Comparison of ENCODE assay signal across 11 cellular contexts in the genomic region with DNA sequence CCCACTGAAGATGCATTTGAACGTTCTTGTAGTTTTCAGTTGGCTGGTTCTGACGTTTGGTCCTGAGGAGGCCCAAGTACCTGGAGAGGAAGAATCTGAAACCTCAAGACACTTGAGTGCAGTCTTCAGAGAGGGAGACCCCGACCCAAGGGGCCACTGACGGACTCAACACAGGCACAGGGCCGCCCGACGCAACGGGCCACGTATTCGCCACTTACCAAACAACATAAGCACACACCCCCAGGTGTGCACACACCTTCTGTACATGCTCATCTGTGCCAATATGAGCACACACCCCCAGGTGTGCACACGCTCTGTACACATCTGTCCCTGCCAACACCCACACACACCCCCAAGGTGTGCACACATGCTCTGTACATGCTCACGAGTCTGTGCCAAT.
"Had no signal": no experiment of that assay in that cellular context is flagged by ENCODE, and none has a peak within 500 bp of the region (broad histone marks: within the 10 kb centered on the region; RNA-seq: fewer than 3 reads in every experiment).

No MANE protein-coding gene starts in this region.

- H2AFZ ChIP-seq: hepatocyte had no signal

- H3K4me2 ChIP-seq: hepatocyte had no signal

- H3K4me3 ChIP-seq: breast epithelium, gastroesophageal sphincter, hepatocyte had no signal

- ATAC-seq: gastroesophageal sphincter; naive thymus-derived CD8-positive, alpha-beta T cell had no signal

- H3K27ac ChIP-seq: hepatocyte had no signal

- DNase-seq: activated CD4-positive, alpha-beta memory T cell treated with anti-CD3 and anti-CD28 coated beads for 36 hours; activated CD4-positive, alpha-beta T cell treated with anti-CD3 and anti-CD28 coated beads for 1 hour; activated gamma-delta T cell; activated naive CD8-positive, alpha-beta T cell treated with anti-CD3 and anti-CD28 coated beads for 36 hours; activated T-cell treated with anti-CD3 and anti-CD28 coated beads, Interleukin-2, amount 50 U/mL, for 48 hours; naive thymus-derived CD8-positive, alpha-beta T cell; stimulated activated CD4-positive, alpha-beta T cell treated with anti-CD3 and anti-CD28 coated beads, Interleukin-15, amount 100 ng/mL, for 24 hours; stimulated activated CD4-positive, alpha-beta T cell treated with anti-CD3 and anti-CD28 coated beads, Interleukin-4, amount 100 ng/mL, for 24 hours had no signal

- H3K36me3 ChIP-seq: breast epithelium, gastroesophageal sphincter had no signal

- H3K9me3 ChIP-seq: breast epithelium, gastroesophageal sphincter had no signal

- H3K27me3 ChIP-seq: breast epithelium, gastroesophageal sphincter, hepatocyte had no signal
